Comparison of ENCODE assay signal across 12 cellular contexts in the genomic region with DNA sequence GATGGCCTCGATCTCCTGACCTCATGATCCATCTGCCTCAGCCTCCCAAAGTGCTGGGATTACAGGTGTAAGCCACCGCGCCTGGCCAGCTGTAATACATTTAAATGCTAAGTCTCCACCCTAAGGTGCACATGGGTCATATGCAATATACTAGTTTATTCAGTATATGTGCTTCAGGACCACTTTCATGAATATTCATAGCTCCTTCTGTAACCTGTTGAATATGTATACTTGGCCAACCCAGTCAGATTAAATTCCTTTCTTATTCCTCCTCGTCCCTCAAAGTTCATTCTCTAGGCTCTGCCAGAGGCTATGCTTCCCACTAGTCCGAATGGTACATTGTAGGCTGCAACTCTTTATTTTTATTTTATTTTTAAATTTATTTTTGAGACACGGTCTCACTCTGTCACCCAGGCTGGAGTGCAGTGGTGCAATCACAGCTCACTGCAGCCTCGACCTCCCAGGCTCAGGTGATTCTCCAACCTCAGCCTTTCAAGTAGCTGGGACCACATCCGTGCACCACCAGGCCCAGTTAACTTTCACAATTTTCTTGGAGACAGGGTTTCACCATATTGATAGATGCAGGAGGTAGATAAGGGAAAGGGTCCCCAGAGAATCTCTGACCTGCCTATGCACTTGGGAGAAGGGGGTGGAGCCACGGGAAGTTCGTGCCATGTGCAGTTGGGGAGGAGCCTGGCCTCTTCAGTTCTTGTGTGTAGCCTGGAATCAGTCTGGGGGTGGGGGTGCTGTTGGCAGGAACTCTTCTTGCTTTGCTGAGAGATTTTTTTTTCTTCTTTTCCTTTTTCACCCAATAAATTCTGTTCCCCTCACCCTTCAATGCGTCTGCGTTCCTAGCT. TPM values are rescaled to one million over a fixed set of nuclear protein-coding genes. Genes with fewer than 3 reads are reported as not detected.
A peak's percentile ranks its signal among the peaks of the same experiment; 100 is the strongest.
DNase-seq lines count a peak whose midpoint lies in the region; ATAC-seq and TF ChIP-seq lines count a peak whose summit lies in the region.
"Had no signal": no experiment of that assay in that cellular context is flagged by ENCODE, and none has a peak within 500 bp of the region (broad histone marks: within the 10 kb centered on the region; RNA-seq: fewer than 3 reads in every experiment).

No MANE protein-coding gene starts in this region.

- no peaks in the 10 kb centered on the region for H3K27me3 ChIP-seq in right cardiac atrium (ENCODE audit: control insufficient read depth, insufficient read depth)
- H3K27me3 ChIP-seq in heart right ventricle: no peaks in the 10 kb centered on the region
- no peaks in the 10 kb centered on the region for H3K27me3 ChIP-seq in Panc1 (ENCODE audit: control insufficient read depth, insufficient read depth, low read length)
- H3K27me3 ChIP-seq in testis: no peaks in the 10 kb centered on the region

- WGBS in right cardiac atrium: 74% methylated on average over 12 of the region's 12 CpGs
- 79 to 81% methylated on average over 12 of the region's 12 CpGs for WGBS in heart right ventricle, 2 donors
- 70 to 74% methylated on average over 12 of the region's 12 CpGs for WGBS in testis, 2 donors

- H3K4me1 ChIP-seq in right cardiac atrium (ENCODE audit: control insufficient read depth, insufficient read depth, low read length) (peaks cover 11% of the 10 kb centered on the region), heart right ventricle (peaks cover 0 to 25% (median 15%) of the 10 kb centered on the region in 9 donors), Panc1 (ENCODE audit: control insufficient read depth, insufficient read depth, low read length) (peaks cover 33% of the 10 kb centered on the region), testis (peaks cover 36% of the 10 kb centered on the region)

- H3K9me3 ChIP-seq in right cardiac atrium (ENCODE audit: control insufficient read depth, low read length) (no peaks in the 10 kb centered on the region), heart right ventricle (no peaks in the 10 kb centered on the region), Panc1 (ENCODE audit: control insufficient read depth, insufficient read depth, low read depth, low read length) (no peaks in the 10 kb centered on the region), testis (no peaks in the 10 kb centered on the region)

- TF ChIP-seq CTCF in heart right ventricle (IDR thresholded peaks at IDR 0.05) (no peak), Panc1 (IDR thresholded peaks at IDR 0.05) (no peak), fibroblast of pulmonary artery (IDR thresholded peaks at IDR 0.05; ENCODE audit: low read length, missing control alignments) (no peak), testis (IDR thresholded peaks at IDR 0.05) (no peak)

- BruUV-seq in Panc1 (replicated peaks; lab: Mats Ljungman, UMichigan): no TSS peak

- intact Hi-C loops in right cardiac atrium (cut with DNase I) (no loop called here), heart right ventricle (cut with DNase I) (no loop called here), Panc1 (cut with micrococcal nuclease; ENCODE audit: unreplicated experiment) (no loop called here), testis (cut with DNase I; ENCODE audit: low total_unique reads) (no loop called here)

- in situ Hi-C loops in Panc1 (cut with HindIII; ENCODE audit: low pct_unique_long_range_greater_than_20kb, low sequenced_read_pairs): no loop called here

- H3K4me3 ChIP-seq in right cardiac atrium (ENCODE audit: low read length) (no peak overlapping the region), heart right ventricle (no peak overlapping the region), Panc1 (ENCODE audit: low read depth in 2 of 2, low read length in 2 of 2) (no peak overlapping the region), fibroblast of pulmonary artery (replicated peaks; ENCODE audit: low read depth, low read length) (no peak overlapping the region), testis (no peak overlapping the region)

- H3K27ac ChIP-seq in right cardiac atrium (ENCODE audit: low read length) (no peak overlapping the region), heart right ventricle (no peak overlapping the region), Panc1 (ENCODE audit: low read length) (peak overlapping the region; percentile 78), testis (peak overlapping the region in 1 of 2 donors; percentile 73)

- POLR2A ChIA-PET in Panc1 (lab: Charles Lee): no interaction called here

- no peak for TF ChIP-seq POLR2A in testis (IDR thresholded peaks at IDR 0.05)

- ATAC-seq in right cardiac atrium (peak in 1 of 2 donors; percentile 43), heart right ventricle (no peak), Panc1 (no peak), GM18502 (IDR thresholded peaks at IDR 0.05; ENCODE audit: poor library complexity, unreplicated experiment) (no peak), GM18909 (IDR thresholded peaks at IDR 0.05; ENCODE audit: poor library complexity, unreplicated experiment) (no peak)

- H3K36me3 ChIP-seq in heart right ventricle (no peaks in the 10 kb centered on the region), Panc1 (ENCODE audit: control insufficient read depth, insufficient read depth, low read length) (no peaks in the 10 kb centered on the region), testis (ENCODE audit: low read depth, missing control alignments) (no peaks in the 10 kb centered on the region)

- CTCF ChIA-PET in Panc1 (lab: Charles Lee): no interaction called here

- peak in 2 of 3 donors; percentile 36 to 63 for DNase-seq in right cardiac atrium
- DNase-seq in heart right ventricle: no peak
- DNase-seq in Panc1 (ENCODE audit: low read depth, low spot score): no peak
- DNase-seq in fibroblast of pulmonary artery (ENCODE audit: low read depth): peak; percentile 59
- peak; percentile 66 for DNase-seq in testis
- no peak for DNase-seq in effector CD8-positive, alpha-beta T cell (lab: John Stamatoyannopoulos, UW)
- DNase-seq: C1 segment of cervical spinal cord; H7; posterior cingulate gyrus; stimulated activated CD4-positive, alpha-beta T cell treated with anti-CD3 and anti-CD28 coated beads, Interleukin-4, amount 100 ng/mL, for 4 hours had no signal

RNA-seq across cellular contexts. Expression of a gene that starts 41.3 kb away (rescaled TPM):
- total RNA-seq in right cardiac atrium: 100 to 1,000 TPM in 2 of 4 donors, 10 to 100 TPM in 2; 96.2 to 120 (median 100) TPM
- 46.9 TPM for polyA plus RNA-seq in right cardiac atrium
- total RNA-seq in heart right ventricle: 10 to 100 TPM; 15.5 to 49.2 (median 26.9) TPM
- polyA plus RNA-seq in heart right ventricle: 10 to 100 TPM in 1 of 2 donors, 1 to 10 TPM in 1; 7.3 to 12.1 TPM
- total RNA-seq in Panc1 (2021; ENCODE audit: unreplicated experiment): 95.2 TPM
- 139 TPM for polyA plus RNA-seq in Panc1 (2012; ENCODE audit: insufficient read length)
- 10 to 100 TPM; 94.6 to 97.6 TPM for total RNA-seq in testis
- 33.8 TPM for polyA plus RNA-seq in testis (ENCODE audit: insufficient read depth, low read depth, low replicate concordance)

Comparison
In these comparisons a context has a peak if more than half of its experiments do, and no peak if none do; other contexts are left out.
1. DNase-seq: peak in right cardiac atrium (2 of 3), fibroblast of pulmonary artery (single experiment) and testis (single experiment); none in heart right ventricle (0 of 2), Panc1 (single experiment) and effector CD8-positive, alpha-beta T cell (single experiment).